In genomic region chr15:68599560-68600071, GRCh38 we compare ENCODE assay signal across 11 cellular contexts. TPM values are rescaled to one million over a fixed set of nuclear protein-coding genes. Genes with fewer than 3 reads are reported as not detected.
DNase-seq lines count a peak whose midpoint lies in the region; ATAC-seq, FAIRE-seq and TF ChIP-seq lines count a peak whose summit lies in the region.
"Had no signal": no experiment of that assay in that cellular context is flagged by ENCODE, and none has a peak within 500 bp of the region (broad histone marks: within the 10 kb centered on the region; RNA-seq: fewer than 3 reads in every experiment).

No MANE protein-coding gene starts in this region.

- no peak for TF ChIP-seq EP300 in stomach (IDR thresholded peaks at IDR 0.05)

- peak overlapping the region; percentile 52 for H3K4me2 ChIP-seq in astrocyte (ENCODE audit: low read length)

- WGBS in HUES64: 17% methylated on average over 7 of the region's 7 CpGs
- WGBS in stomach, 5 donors: 48 to 59% (median 55%) methylated on average over 6 to 7 of the region's 7 CpGs

- intact Hi-C loops in stomach (cut with DNase I; ENCODE audit: low total_unique reads): no loop called here

- H2AFZ ChIP-seq in astrocyte (ENCODE audit: low read depth, low read length): no peak overlapping the region

- no peak for ATAC-seq in GM19324 (IDR thresholded peaks at IDR 0.05; ENCODE audit: low FRiP score, unreplicated experiment)
- no peak for ATAC-seq in GM21381 (IDR thresholded peaks at IDR 0.05; ENCODE audit: unreplicated experiment)
- ATAC-seq: activated CD8-positive, alpha-beta T cell treated with anti-CD3 and anti-CD28 coated beads for 36 hours had no signal

- TF ChIP-seq CTCF in AG09319 (IDR thresholded peaks at IDR 0.05; ENCODE audit: low read depth, low read length) (no peak), astrocyte (IDR thresholded peaks at IDR 0.05; ENCODE audit: insufficient read depth, low read depth, low read length) (no peak), stomach (IDR thresholded peaks at IDR 0.05) (no peak)

- H3K36me3 Mint-ChIP-seq in astrocyte (ENCODE audit: low read depth, unreplicated experiment): peaks cover 2% of the 10 kb centered on the region

- H3K79me2 ChIP-seq in astrocyte (ENCODE audit: insufficient read depth, low read length): peaks cover 89% of the 10 kb centered on the region

- peaks cover 18% of the 10 kb centered on the region for H3K27me3 ChIP-seq in HUES64 (ENCODE audit: insufficient read depth, low read length)
- H3K27me3 ChIP-seq in astrocyte (ENCODE audit: insufficient read depth, low read length): no peaks in the 10 kb centered on the region
- peaks cover 0 to 11% (median 0%) of the 10 kb centered on the region in 3 donors for H3K27me3 ChIP-seq in stomach

- TF ChIP-seq POLR2A in stomach (IDR thresholded peaks at IDR 0.05): no peak

- H3K9ac ChIP-seq in HUES64 (ENCODE audit: low read depth, low read length) (no peak overlapping the region), astrocyte (ENCODE audit: low read length) (peak overlapping the region; percentile 28)

- DNase-seq in AG09319 (ENCODE audit: extremely low read depth, low read depth): peak; percentile 67
- DNase-seq in astrocyte (ENCODE audit: low read depth): peak; percentile 77
- peak; percentile 26 for DNase-seq in kidney glomerular epithelial cell (lab: John Stamatoyannopoulos, UW)
- no peak for DNase-seq in stomach
- DNase-seq in COLO668 (lab: John Stamatoyannopoulos, UW; ENCODE audit: unreplicated experiment): no peak
- DNase-seq: activated CD8-positive, alpha-beta T cell treated with anti-CD3 and anti-CD28 coated beads for 36 hours; effector memory CD4-positive, alpha-beta T cell had no signal

- H3K27ac Mint-ChIP-seq in astrocyte (ENCODE audit: unreplicated experiment): peak overlapping the region; percentile 53
- H3K27ac Mint-ChIP-seq: activated CD8-positive, alpha-beta T cell treated with anti-CD3 and anti-CD28 coated beads for 36 hours had no signal

- no peak for FAIRE-seq in astrocyte (lab: Jason Lieb, UNC)

- H3K27ac ChIP-seq in HUES64 (ENCODE audit: low read depth, low read length) (0 out of 2 replicates have a peak overlapping the region, but pooled peaks have one; percentile 26), astrocyte (ENCODE audit: low read depth, low read length) (peak overlapping the region; percentile 44), stomach (peak overlapping the region in 2 of 5 donors; percentile 7 to 52)
- H3K27ac ChIP-seq: HL-60 had no signal

- H3K9me3 Mint-ChIP-seq in astrocyte (ENCODE audit: unreplicated experiment): no peaks in the 10 kb centered on the region
- H3K9me3 Mint-ChIP-seq: activated CD8-positive, alpha-beta T cell treated with anti-CD3 and anti-CD28 coated beads for 36 hours had no signal

- H3K4me1 ChIP-seq in HUES64 (ENCODE audit: insufficient read depth, low read length) (peaks cover 41% of the 10 kb centered on the region), astrocyte (ENCODE audit: insufficient read depth, low read length) (peaks cover 50% of the 10 kb centered on the region), stomach (peaks cover 6 to 30% (median 13%) of the 10 kb centered on the region in 4 donors)

- H3K4me3 Mint-ChIP-seq in astrocyte (ENCODE audit: unreplicated experiment): peak overlapping the region; percentile 41
- H3K4me3 Mint-ChIP-seq: activated CD8-positive, alpha-beta T cell treated with anti-CD3 and anti-CD28 coated beads for 36 hours had no signal

- H3K27me3 Mint-ChIP-seq in astrocyte (ENCODE audit: low read depth, unreplicated experiment): no peaks in the 10 kb centered on the region
- H3K27me3 Mint-ChIP-seq: activated CD8-positive, alpha-beta T cell treated with anti-CD3 and anti-CD28 coated beads for 36 hours had no signal

- H3K9me3 ChIP-seq in HUES64 (ENCODE audit: insufficient read depth, low read depth, low read length): no peaks in the 10 kb centered on the region
- H3K9me3 ChIP-seq in astrocyte (ENCODE audit: insufficient read depth, low read depth, low read length): no peaks in the 10 kb centered on the region
- H3K9me3 ChIP-seq in stomach: no peaks in the 10 kb centered on the region

- H3K4me3 ChIP-seq in HUES64 (ENCODE audit: low read length): no peak overlapping the region
- no peak overlapping the region for H3K4me3 ChIP-seq in astrocyte (ENCODE audit: insufficient read depth, low read depth, low read length)
- H3K4me3 ChIP-seq in stomach: no peak overlapping the region

- peaks cover 36% of the 10 kb centered on the region for H4K20me1 ChIP-seq in astrocyte (ENCODE audit: insufficient read depth, low read length)

- peaks cover 19% of the 10 kb centered on the region for H3K4me1 Mint-ChIP-seq in astrocyte (ENCODE audit: low read depth, unreplicated experiment)

- H3K36me3 ChIP-seq in HUES64 (ENCODE audit: insufficient read depth, low read length) (no peaks in the 10 kb centered on the region), astrocyte (ENCODE audit: insufficient read depth, low read length) (no peaks in the 10 kb centered on the region), stomach (no peaks in the 10 kb centered on the region)

RNA-seq across cellular contexts. Expression of gene CORO2B, which starts 20.8 kb away (rescaled TPM):
- 5.6 TPM for polyA plus RNA-seq in HUES64 (2013, experiment 1 of 2)
- polyA plus RNA-seq in HUES64 (2013, experiment 2 of 2): 6.7 TPM
- total RNA-seq in astrocyte (6.2 and 7.4 TPM in 2 replicates), stomach (1 to 10 TPM in 3 of 5 donors, under 1 TPM in 1, not detected in 1; 0.89 to 2.8 (median 1.7) TPM)
- 1 to 10 TPM; 1.2 to 3.7 (median 3.2) TPM for polyA plus RNA-seq in stomach
- total RNA-seq: activated CD8-positive, alpha-beta T cell treated with anti-CD3 and anti-CD28 coated beads for 36 hours had no signal

Comparison
In these comparisons a context has a peak if more than half of its experiments do, and no peak if none do; other contexts are left out.
1. DNase-seq: peak in AG09319 (single experiment), astrocyte (single experiment) and kidney glomerular epithelial cell (single experiment); none in stomach (single experiment) and COLO668 (single experiment).